ENCODE assay signal across 18 cellular contexts in genomic region chr17:76171701-76172100, GRCh38. TPM values are rescaled to one million over a fixed set of nuclear protein-coding genes. Genes with fewer than 3 reads are reported as not detected.
"Had no signal": no experiment of that assay in that cellular context is flagged by ENCODE, and none has a peak within 500 bp of the region (broad histone marks: within the 10 kb centered on the region; RNA-seq: fewer than 3 reads in every experiment).

No MANE protein-coding gene starts in this region.

- H3K9me3 ChIP-seq: tibial nerve had no signal

- DNase-seq: activated CD4-positive, alpha-beta memory T cell treated with anti-CD3 and anti-CD28 coated beads, Interleukin-2, amount 10 ng/mL, durations not matched to agents 7 days and 5 days; activated CD4-positive, alpha-beta T cell treated with anti-CD3 and anti-CD28 coated beads for 36 hours; activated effector memory CD4-positive, alpha-beta T cell treated with anti-CD3 and anti-CD28 coated beads, Interleukin-2, amount 50 U/mL, for 16 hours; activated T-cell treated with anti-CD3 and anti-CD28 coated beads, Interleukin-2, amount 50 U/mL, for 4 hours; mesendoderm; nephron progenitor cell; occipital lobe; right cardiac atrium; small intestine; stimulated activated CD4-positive, alpha-beta T cell treated with anti-CD3 and anti-CD28 coated beads, Interleukin-4, amount 100 ng/mL, for 4 hours; stimulated activated CD8-positive, alpha-beta memory T cell treated with anti-CD3 and anti-CD28 coated beads, Interleukin-4, amount 100 ng/mL, for 48 hours; stimulated activated naive CD4-positive, alpha-beta T cell treated with Interleukin-2 at 50 U/mL for 16 hours; substantia nigra had no signal

- H3K4me3 ChIP-seq: tibial nerve had no signal

- H3K27me3 ChIP-seq: tibial nerve had no signal

- H3K36me3 ChIP-seq: tibial nerve had no signal

- ATAC-seq: activated CD4-positive, alpha-beta T cell treated with anti-CD3 and anti-CD28 coated beads for 36 hours; activated naive CD4-positive, alpha-beta T cell treated with anti-CD3 and anti-CD28 coated beads, Interleukin-2, amount 50 U/mL, for 72 hours; activated T-cell treated with anti-CD3 and anti-CD28 coated beads, Interleukin-2, amount 50 U/mL, for 4 hours; right cardiac atrium had no signal

- H3K27ac ChIP-seq: tibial nerve had no signal

RNA-seq across cellular contexts. Expression of gene FOXJ1, which starts 30.7 kb away (rescaled TPM):
- total RNA-seq: cardiac septum, posterior vena cava, right cardiac atrium, tibial nerve had no signal
- polyA plus RNA-seq: liver, right cardiac atrium had no signal
